Comparison of ENCODE assay signal across 27 cellular contexts in the genomic region with DNA sequence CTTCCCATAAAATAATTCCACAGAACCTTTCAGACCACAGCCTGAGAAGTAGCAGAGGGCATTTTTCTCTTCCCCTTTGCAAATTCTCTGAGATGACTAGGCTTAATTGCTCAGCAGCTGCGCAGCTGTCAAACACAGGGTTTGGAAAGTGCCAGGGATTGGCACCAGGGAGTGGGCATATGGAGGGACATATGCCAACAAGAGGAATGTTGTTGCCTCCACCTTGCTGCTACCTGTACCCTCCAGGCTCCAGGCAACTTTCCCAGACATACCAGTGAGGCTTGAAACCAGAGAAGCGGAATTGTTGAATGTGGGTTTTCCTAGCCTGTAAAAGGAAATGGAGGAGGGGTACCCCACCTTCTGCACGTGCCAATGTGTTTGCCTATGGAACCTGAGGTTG.
"Had no signal": no experiment of that assay in that cellular context is flagged by ENCODE, and none has a peak within 500 bp of the region (broad histone marks: within the 10 kb centered on the region; RNA-seq: fewer than 3 reads in every experiment).

No MANE protein-coding gene starts in this region.

- DNase-seq: activated B cell treated with CpG ODN at 0.5 μM for 24 hours; activated CD4-positive, alpha-beta T cell treated with anti-CD3 and anti-CD28 coated beads for 48 hours; activated CD4-positive, alpha-beta T cell treated with anti-CD3 and anti-CD28 coated beads, Interleukin-2, amount 50 U/mL, for 1 hour; activated CD4-positive, alpha-beta T cell treated with anti-CD3 and anti-CD28 coated beads, Interleukin-2, amount 50 U/mL, for 48 hours; activated CD8-positive, alpha-beta memory T cell treated with anti-CD3 and anti-CD28 coated beads for 24 hours; activated CD8-positive, alpha-beta T cell treated with anti-CD3 and anti-CD28 coated beads for 36 hours; activated effector memory CD4-positive, alpha-beta T cell treated with Interleukin-2 at 50 U/mL for 16 hours; activated gamma-delta T cell treated with Interleukin-2 at 50 U/mL for 16 hours; activated naive CD4-positive, alpha-beta T cell treated with anti-CD3 and anti-CD28 coated beads, Interleukin-2, amount 50 U/mL, for 16 hours; activated naive CD4-positive, alpha-beta T cell treated with Interleukin-2 at 50 U/mL for 16 hours; activated T-cell treated with anti-CD3 and anti-CD28 coated beads, Interleukin-2, amount 50 U/mL, for 4 hours; amniotic stem cell; anterior cingulate cortex; brain microvascular endothelial cell; effector memory CD4-positive, alpha-beta T cell; endodermal cell; foreskin fibroblast; head of caudate nucleus; hippocampal formation; T-helper 17 cell; T1000; WERI-Rb-1 had no signal

- H3K27me3 ChIP-seq: brain microvascular endothelial cell had no signal

- H3K27ac ChIP-seq: brain microvascular endothelial cell, coronary artery, dorsolateral prefrontal cortex, WERI-Rb-1 had no signal

- H3K36me3 ChIP-seq: brain microvascular endothelial cell, WERI-Rb-1 had no signal

- H3K4me3 ChIP-seq: coronary artery, dorsolateral prefrontal cortex had no signal

- ATAC-seq: activated CD4-positive, CD25-positive, alpha-beta regulatory T cell treated with anti-CD3 and anti-CD28 coated beads, Interleukin-2, amount 50 U/mL, for 24 hours; activated CD8-positive, alpha-beta T cell treated with anti-CD3 and anti-CD28 coated beads for 36 hours; activated T-cell treated with anti-CD3 and anti-CD28 coated beads, Interleukin-2, amount 50 U/mL, for 4 hours; activated T-helper 17 cell treated with anti-CD3 and anti-CD28 coated beads, Interleukin-2, amount 50 U/mL, for 72 hours; esophagus mucosa; T-helper 17 cell had no signal
